Comparison of ENCODE assay signal across 11 cellular contexts in genomic region chr13:85724554-85725432, GRCh38.
DNase-seq lines count a peak whose midpoint lies in the region; ATAC-seq and TF ChIP-seq lines count a peak whose summit lies in the region.
"Had no signal": no experiment of that assay in that cellular context is flagged by ENCODE, and none has a peak within 500 bp of the region (broad histone marks: within the 10 kb centered on the region; RNA-seq: fewer than 3 reads in every experiment).

No MANE protein-coding gene starts in this region.

- 79% methylated on average over 7 of the region's 12 CpGs for WGBS in mesenchymal stem cell

- no peaks in the 10 kb centered on the region for H3K36me3 ChIP-seq in mesenchymal stem cell (ENCODE audit: control insufficient read depth in 1 of 2, insufficient read depth in 2 of 2, low read depth in 1 of 2, low read length in 2 of 2)

- ATAC-seq in omental fat pad (ENCODE audit: low FRiP score), result no peak
- ATAC-seq in natural killer cell treated with Interleukin-12 subunit alpha and Interleukin-12 subunit beta and Interleukin-15 and Interleukin-18, amount 100 ng/mL, for 72 hours, result no peak
- ATAC-seq: activated T-cell treated with anti-CD3 and anti-CD28 coated beads, Interleukin-2, amount 50 U/mL, for 72 hours had no signal

- H3K4me1 Mint-ChIP-seq in natural killer cell treated with Interleukin-12 subunit alpha and Interleukin-12 subunit beta and Interleukin-15 and Interleukin-18, amount 100 ng/mL, for 72 hours (ENCODE audit: low read depth in 2 of 2), result no peaks in the 10 kb centered on the region
- H3K4me1 Mint-ChIP-seq: activated CD4-positive, alpha-beta memory T cell treated with anti-CD3 and anti-CD28 coated beads, Interleukin-2, amount 10 ng/mL, durations not matched to agents 7 days and 5 days; activated naive CD8-positive, alpha-beta T cell treated with anti-CD3 and anti-CD28 coated beads, Interleukin-2, amount 10 ng/mL, durations not matched to agents 7 days and 5 days; brain had no signal

- H3K9me3 ChIP-seq in mesenchymal stem cell (ENCODE audit: control insufficient read depth, low read length), result peaks cover 4% of the 10 kb centered on the region

- H4K91ac ChIP-seq in mesenchymal stem cell (ENCODE audit: low read length), result peak overlapping the region; percentile 97

- no peak overlapping the region for H2AK5ac ChIP-seq in mesenchymal stem cell (ENCODE audit: low read length, severe bottlenecking)

- no peak overlapping the region for H3K14ac ChIP-seq in mesenchymal stem cell (ENCODE audit: low read length in 2 of 2)

- H4K8ac ChIP-seq in mesenchymal stem cell (ENCODE audit: low read length), result peak overlapping the region; percentile 98

- H2BK15ac ChIP-seq in mesenchymal stem cell (ENCODE audit: low read depth, poor library complexity, severe bottlenecking), result peak overlapping the region; percentile 44

- no peak overlapping the region for H3K4me2 ChIP-seq in mesenchymal stem cell (ENCODE audit: low read length, poor library complexity, severe bottlenecking)

- TF ChIP-seq CTCF in omental fat pad (IDR thresholded peaks at IDR 0.05), result no peak

- no peaks in the 10 kb centered on the region for H3K27me3 Mint-ChIP-seq in natural killer cell treated with Interleukin-12 subunit alpha and Interleukin-12 subunit beta and Interleukin-15 and Interleukin-18, amount 100 ng/mL, for 72 hours
- H3K27me3 Mint-ChIP-seq: activated CD4-positive, alpha-beta memory T cell treated with anti-CD3 and anti-CD28 coated beads, Interleukin-2, amount 10 ng/mL, durations not matched to agents 7 days and 5 days; activated naive CD8-positive, alpha-beta T cell treated with anti-CD3 and anti-CD28 coated beads, Interleukin-2, amount 10 ng/mL, durations not matched to agents 7 days and 5 days; brain had no signal

- no peaks in the 10 kb centered on the region for H3K4me1 ChIP-seq in mesenchymal stem cell (ENCODE audit: control insufficient read depth, insufficient read depth, low read depth, low read length)

- no peak overlapping the region for H3K4me3 Mint-ChIP-seq in natural killer cell treated with Interleukin-12 subunit alpha and Interleukin-12 subunit beta and Interleukin-15 and Interleukin-18, amount 100 ng/mL, for 72 hours
- H3K4me3 Mint-ChIP-seq: activated CD4-positive, alpha-beta memory T cell treated with anti-CD3 and anti-CD28 coated beads, Interleukin-2, amount 10 ng/mL, durations not matched to agents 7 days and 5 days; activated naive CD8-positive, alpha-beta T cell treated with anti-CD3 and anti-CD28 coated beads, Interleukin-2, amount 10 ng/mL, durations not matched to agents 7 days and 5 days; activated T-cell treated with anti-CD3 and anti-CD28 coated beads, Interleukin-2, amount 50 U/mL, for 72 hours; brain had no signal

- H3K36me3 Mint-ChIP-seq in natural killer cell treated with Interleukin-12 subunit alpha and Interleukin-12 subunit beta and Interleukin-15 and Interleukin-18, amount 100 ng/mL, for 72 hours, result no peaks in the 10 kb centered on the region
- H3K36me3 Mint-ChIP-seq: activated naive CD8-positive, alpha-beta T cell treated with anti-CD3 and anti-CD28 coated beads, Interleukin-2, amount 10 ng/mL, durations not matched to agents 7 days and 5 days; brain had no signal

- peak overlapping the region; percentile 99 for H2BK120ac ChIP-seq in mesenchymal stem cell (ENCODE audit: low read depth, low read length)

- H3K23ac ChIP-seq in mesenchymal stem cell (ENCODE audit: low read length in 2 of 2), result no peak overlapping the region

- H3K27ac ChIP-seq in mesenchymal stem cell (ENCODE audit: low read length, poor library complexity, severe bottlenecking), result no peak overlapping the region

- peak overlapping the region; percentile 89 to 99 for H3K4ac ChIP-seq in mesenchymal stem cell (ENCODE audit: low read depth in 1 of 2, low read length in 2 of 2)

- H3K9ac ChIP-seq in mesenchymal stem cell (ENCODE audit: low read length), result no peak overlapping the region

- H3K4me3 ChIP-seq in mesenchymal stem cell (ENCODE audit: insufficient read depth in 1 of 2, low read depth in 1 of 2, low read length in 2 of 2), result no peak overlapping the region

- no peak overlapping the region for H3K27ac Mint-ChIP-seq in natural killer cell treated with Interleukin-12 subunit alpha and Interleukin-12 subunit beta and Interleukin-15 and Interleukin-18, amount 100 ng/mL, for 72 hours
- H3K27ac Mint-ChIP-seq: activated CD4-positive, alpha-beta memory T cell treated with anti-CD3 and anti-CD28 coated beads, Interleukin-2, amount 10 ng/mL, durations not matched to agents 7 days and 5 days; activated naive CD8-positive, alpha-beta T cell treated with anti-CD3 and anti-CD28 coated beads, Interleukin-2, amount 10 ng/mL, durations not matched to agents 7 days and 5 days; activated T-cell treated with anti-CD3 and anti-CD28 coated beads, Interleukin-2, amount 50 U/mL, for 72 hours; brain had no signal

- no peaks in the 10 kb centered on the region for H3K79me1 ChIP-seq in mesenchymal stem cell (replicated peaks; ENCODE audit: low read length, poor library complexity, severe bottlenecking)

- H2BK12ac ChIP-seq in mesenchymal stem cell (ENCODE audit: low read length in 2 of 2), result peak overlapping the region; percentile 99 to 100

- no peak overlapping the region for H2BK5ac ChIP-seq in mesenchymal stem cell (ENCODE audit: low read depth, low read length, poor library complexity, severe bottlenecking)

- DNase-seq in DMS153 treated with DMSO at 0.1 percent for 48 hours (lab: John Stamatoyannopoulos, UW; ENCODE audit: unreplicated experiment), result peak; percentile 82
- peak; percentile 73 for DNase-seq in NCI-H146 (lab: John Stamatoyannopoulos, UW)
- peak; percentile 88 to 89 for DNase-seq in SHP77 (lab: John Stamatoyannopoulos, UW)
- DNase-seq in mesenchymal stem cell, result peak; percentile 43
- no peak for DNase-seq in omental fat pad (ENCODE audit: low spot score)
- no peak for DNase-seq in natural killer cell treated with Interleukin-12 subunit alpha and Interleukin-12 subunit beta and Interleukin-15 and Interleukin-18, amount 100 ng/mL, for 72 hours (ENCODE audit: low spot score)
- no peak for DNase-seq in stimulated activated CD4-positive, alpha-beta T cell treated with anti-CD3 and anti-CD28 coated beads, Interleukin-15, amount 100 ng/mL, for 24 hours
- DNase-seq: activated CD4-positive, alpha-beta memory T cell treated with anti-CD3 and anti-CD28 coated beads, Interleukin-2, amount 10 ng/mL, durations not matched to agents 7 days and 5 days; activated naive CD8-positive, alpha-beta T cell treated with anti-CD3 and anti-CD28 coated beads, Interleukin-2, amount 10 ng/mL, durations not matched to agents 7 days and 5 days; activated T-cell treated with anti-CD3 and anti-CD28 coated beads, Interleukin-2, amount 50 U/mL, for 72 hours had no signal

- H3K9me3 Mint-ChIP-seq in natural killer cell treated with Interleukin-12 subunit alpha and Interleukin-12 subunit beta and Interleukin-15 and Interleukin-18, amount 100 ng/mL, for 72 hours, result peaks cover 6% of the 10 kb centered on the region
- H3K9me3 Mint-ChIP-seq: activated CD4-positive, alpha-beta memory T cell treated with anti-CD3 and anti-CD28 coated beads, Interleukin-2, amount 10 ng/mL, durations not matched to agents 7 days and 5 days; activated naive CD8-positive, alpha-beta T cell treated with anti-CD3 and anti-CD28 coated beads, Interleukin-2, amount 10 ng/mL, durations not matched to agents 7 days and 5 days; activated T-cell treated with anti-CD3 and anti-CD28 coated beads, Interleukin-2, amount 50 U/mL, for 72 hours had no signal

- peak overlapping the region; percentile 76 to 96 for H3K18ac ChIP-seq in mesenchymal stem cell (ENCODE audit: low read depth in 1 of 2, low read length in 2 of 2)

- H3K27me3 ChIP-seq in mesenchymal stem cell (ENCODE audit: control insufficient read depth in 1 of 2, insufficient read depth in 1 of 2, low read length in 2 of 2), result no peaks in the 10 kb centered on the region

- no peak overlapping the region for H2AFZ ChIP-seq in mesenchymal stem cell (ENCODE audit: low read depth, low read length)

Comparison
In these comparisons a context has a peak if more than half of its experiments do, and no peak if none do; other contexts are left out.
1. DNase-seq: peak in DMS153 treated with DMSO at 0.1 percent for 48 hours (single experiment), NCI-H146 (single experiment), SHP77 (2 of 2) and mesenchymal stem cell (single experiment); none in omental fat pad (single experiment), natural killer cell treated with Interleukin-12 subunit alpha and Interleukin-12 subunit beta and Interleukin-15 and Interleukin-18, amount 100 ng/mL, for 72 hours (single experiment) and stimulated activated CD4-positive, alpha-beta T cell treated with anti-CD3 and anti-CD28 coated beads, Interleukin-15, amount 100 ng/mL, for 24 hours (single experiment).